Comparison of ENCODE assay signal across 1 cellular context in the genomic region with DNA sequence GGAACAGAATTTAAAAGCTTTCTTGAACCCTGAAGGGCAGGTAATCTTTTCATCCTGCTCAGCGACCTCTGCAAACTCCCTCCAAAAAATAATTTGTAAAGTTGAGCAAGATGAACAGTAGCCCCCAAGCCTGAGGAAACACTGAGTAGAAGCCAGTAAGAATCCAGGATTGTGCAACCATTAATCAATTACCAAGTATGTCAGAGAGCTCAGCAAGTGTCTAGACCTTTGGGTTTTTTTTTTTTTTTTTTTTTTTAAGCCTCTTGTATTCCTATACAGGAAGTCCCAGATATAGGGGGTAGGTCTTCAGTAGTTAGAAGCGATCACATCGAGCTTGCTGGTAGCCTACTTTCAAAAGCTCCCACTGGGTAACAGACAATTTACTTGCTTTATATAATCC.
TF ChIP-seq lines count a peak whose summit lies in the region.

No MANE protein-coding gene starts in this region.

TF ChIP-seq in IMR-90, 13 proteins besides CTCF, POLR2A, EP300 and RAD21 (continued from another document):
- TF ChIP-seq NFE2L2 (IDR thresholded peaks at IDR 0.05; ENCODE audit: low read depth, low read length) (no peak), USF2 (IDR thresholded peaks at IDR 0.05; ENCODE audit: low read depth, low read length) (no peak), FOS (IDR thresholded peaks at IDR 0.05; ENCODE audit: low read depth, low read length) (no peak), BHLHE40 (IDR thresholded peaks at IDR 0.05; ENCODE audit: low read depth, low read length) (no peak)
